Comparison of ENCODE assay signal across 8 cellular contexts in the genomic region with DNA sequence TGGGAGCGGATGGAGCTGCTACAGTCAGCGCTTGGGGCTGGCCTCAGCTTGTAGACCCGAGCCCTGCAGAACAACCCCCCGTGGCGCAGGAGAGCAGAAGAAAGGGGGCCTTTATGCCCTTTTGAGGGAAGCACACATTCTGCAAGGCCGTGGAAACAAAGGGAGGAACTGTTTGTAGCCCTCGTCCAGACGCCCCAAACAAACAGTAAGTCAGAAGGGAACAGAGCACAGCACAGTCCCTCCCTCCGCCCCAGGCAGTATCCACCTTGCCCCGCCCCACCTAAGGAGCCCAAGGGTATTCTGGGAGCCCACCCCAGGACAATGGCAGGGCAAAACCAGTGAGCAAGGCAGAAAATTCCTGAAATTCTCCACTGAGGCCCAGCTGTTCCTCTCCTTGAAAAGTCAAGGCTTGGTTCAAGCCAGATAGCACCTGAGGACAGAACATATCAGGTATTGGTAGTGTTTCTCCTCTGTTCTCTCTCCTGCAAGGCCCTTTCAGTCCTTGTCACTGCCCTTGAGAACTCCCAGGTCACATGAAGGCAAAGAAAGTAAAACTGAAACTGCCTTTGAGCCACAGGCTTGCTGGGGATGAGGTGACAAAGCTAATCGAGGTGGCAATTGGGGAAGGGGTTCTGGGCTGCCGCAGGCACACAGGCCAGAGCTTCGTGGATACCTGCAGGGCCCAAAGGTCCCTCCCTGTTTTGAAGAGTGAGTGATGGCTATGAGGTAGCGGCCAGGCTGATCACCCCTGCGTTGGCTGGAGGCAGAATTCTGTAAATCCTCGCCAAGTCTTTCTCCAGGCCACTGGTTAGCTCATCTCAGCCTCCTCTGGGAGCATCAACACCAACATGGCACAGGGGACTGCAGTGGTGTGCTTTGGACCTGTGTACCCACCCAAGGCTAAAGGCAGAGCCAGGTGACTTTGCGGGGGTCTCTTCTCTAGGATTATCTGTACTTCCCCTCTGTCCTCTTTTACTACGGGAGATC. TPM values are rescaled to one million over a fixed set of nuclear protein-coding genes. Genes with fewer than 3 reads are reported as not detected.
DNase-seq lines count a peak whose midpoint lies in the region; ATAC-seq and TF ChIP-seq lines count a peak whose summit lies in the region.

No MANE protein-coding gene starts in this region.

- peaks cover 0 to 2% (median 0%) of the 10 kb centered on the region in 8 donors for H3K9me3 Mint-ChIP-seq in CD4-positive, alpha-beta memory T cell

- H3K4me2 ChIP-seq in OCI-LY1 (ENCODE audit: low read length) = peak overlapping the region; percentile 88

- peaks cover 17 to 30% of the 10 kb centered on the region in 2 donors for H3K36me3 Mint-ChIP-seq in CD4-positive, alpha-beta memory T cell

- TF ChIP-seq CTCF in OCI-LY1 (IDR thresholded peaks at IDR 0.05; ENCODE audit: low read length) (no peak), esophagus muscularis mucosa (IDR thresholded peaks at IDR 0.05) (no peak)

- 5% methylated on average over 15 of the region's 18 CpGs for WGBS in esophagus muscularis mucosa

- H3K27me3 Mint-ChIP-seq in CD4-positive, alpha-beta memory T cell = no peaks in the 10 kb centered on the region

- H3K9me2 ChIP-seq in OCI-LY1 (ENCODE audit: low read depth, low read length) = no peaks in the 10 kb centered on the region

- TF ChIP-seq POLR2A in esophagus muscularis mucosa (IDR thresholded peaks at IDR 0.05; ENCODE audit: low read depth) = peak; percentile 68

- H3K36me3 ChIP-seq in CD4-positive, alpha-beta memory T cell (ENCODE audit: insufficient read depth, low read length) = peaks cover 4% of the 10 kb centered on the region
- peaks cover 27% of the 10 kb centered on the region for H3K36me3 ChIP-seq in OCI-LY1 (ENCODE audit: insufficient read depth, low read length)
- H3K36me3 ChIP-seq in esophagus muscularis mucosa = peaks cover 0 to 6% (median 1%) of the 10 kb centered on the region in 4 donors
- peaks cover 18% of the 10 kb centered on the region for H3K36me3 ChIP-seq in muscle layer of colon (ENCODE audit: insufficient read depth, low read length)

- no peaks in the 10 kb centered on the region for H3K9me3 ChIP-seq in CD4-positive, alpha-beta memory T cell (ENCODE audit: control insufficient read depth in 1 of 2, low read length in 2 of 2)
- H3K9me3 ChIP-seq in OCI-LY1 (ENCODE audit: low read length) = no peaks in the 10 kb centered on the region
- H3K9me3 ChIP-seq in esophagus muscularis mucosa = no peaks in the 10 kb centered on the region
- H3K9me3 ChIP-seq in muscle layer of colon (ENCODE audit: low read length) = no peaks in the 10 kb centered on the region

- peaks cover 54 to 84% (median 69%) of the 10 kb centered on the region in 4 donors for H3K4me1 Mint-ChIP-seq in CD4-positive, alpha-beta memory T cell

- H3F3A ChIP-seq in OCI-LY1 (ENCODE audit: insufficient read depth, low read length) = no peaks in the 10 kb centered on the region

- H2AFZ ChIP-seq in OCI-LY1 (ENCODE audit: low read length) = no peak overlapping the region

- peaks cover 72% of the 10 kb centered on the region for H3K4me1 ChIP-seq in CD4-positive, alpha-beta memory T cell (ENCODE audit: insufficient read depth, low read length)
- H3K4me1 ChIP-seq in OCI-LY1 (ENCODE audit: insufficient read depth, low read length, severe bottlenecking) = peaks cover 42% of the 10 kb centered on the region
- peaks cover 42 to 95% (median 86%) of the 10 kb centered on the region in 4 donors for H3K4me1 ChIP-seq in esophagus muscularis mucosa
- H3K4me1 ChIP-seq in muscle layer of colon (ENCODE audit: insufficient read depth, low read length) = peaks cover 57% of the 10 kb centered on the region

- CTCF ChIA-PET in CD4-positive, alpha-beta memory T cell (lab: Charles Lee; ENCODE audit: partially characterized antibody) = interaction anchor here (0.7 to 5.3 kb wide), 18 partner anchors 15 to 357 kb away, joined by 3 to 74 read pairs (median 4); a partner anchor contains a TSS

- no peak for TF ChIP-seq EP300 in esophagus muscularis mucosa (IDR thresholded peaks at IDR 0.05)

- intact Hi-C loops in CD4-positive, alpha-beta memory T cell (cut with micrococcal nuclease) = loop anchor here (1.0 kb wide), 2 partner anchors 36 to 54 kb away; a partner anchor contains a TSS
- intact Hi-C loops in esophagus muscularis mucosa (cut with DNase I) = no loop called here

- H3K9ac ChIP-seq in OCI-LY1 (ENCODE audit: low read length) (peak overlapping the region; percentile 90), muscle layer of colon (ENCODE audit: low read length) (peak overlapping the region; percentile 88)

- POLR2A ChIA-PET in CD4-positive, alpha-beta memory T cell (lab: Charles Lee; ENCODE audit: partially characterized antibody) = interaction anchor here (0.6 to 3.6 kb wide), 29 partner anchors 7 to 731 kb away, joined by 3 to 37 read pairs (median 3); a partner anchor contains a TSS

- DNase-seq in CD4-positive, alpha-beta memory T cell = peak; percentile 64 to 82 (median 74)
- peak; percentile 63 for DNase-seq in activated T-cell treated with anti-CD3 and anti-CD28 coated beads, Interleukin-2, amount 50 U/mL, for 1 hour
- no peak for DNase-seq in esophagus muscularis mucosa (ENCODE audit: extremely low spot score)
- peak; percentile 35 to 45 for DNase-seq in stimulated activated CD8-positive, alpha-beta memory T cell treated with anti-CD3 and anti-CD28 coated beads, Interleukin-7, amount 100 ng/mL, for 1 hour (ENCODE audit: low read depth in 2 of 2)

- H4K20me1 ChIP-seq in OCI-LY1 (ENCODE audit: insufficient read depth, low read length) = no peaks in the 10 kb centered on the region

- peak; percentile 68 for ATAC-seq in GM19372 (IDR thresholded peaks at IDR 0.05; ENCODE audit: low read depth, unreplicated experiment)
- ATAC-seq in HG03469 (IDR thresholded peaks at IDR 0.05; ENCODE audit: unreplicated experiment) = peak; percentile 67

- peaks cover 20% of the 10 kb centered on the region for H3K79me2 ChIP-seq in OCI-LY1 (ENCODE audit: insufficient read depth, low read length)

- H3K27me3 ChIP-seq in CD4-positive, alpha-beta memory T cell (ENCODE audit: insufficient read depth, low read length) = no peaks in the 10 kb centered on the region
- H3K27me3 ChIP-seq in OCI-LY1 (ENCODE audit: insufficient read depth, low read length) (no peaks in the 10 kb centered on the region), esophagus muscularis mucosa (no peaks in the 10 kb centered on the region), muscle layer of colon (ENCODE audit: control insufficient read depth in 1 of 2, insufficient read depth in 2 of 2, low read length in 2 of 2) (no peaks in the 10 kb centered on the region)

- peak overlapping the region; percentile 94 for H3K27ac ChIP-seq in CD4-positive, alpha-beta memory T cell (ENCODE audit: low read depth, low read length)
- peak overlapping the region; percentile 88 for H3K27ac ChIP-seq in OCI-LY1 (ENCODE audit: low read depth, low read length, poor library complexity, severe bottlenecking)
- peak overlapping the region; percentile 91 to 98 (median 94) for H3K27ac ChIP-seq in esophagus muscularis mucosa (replicated peaks in 1 of 4)
- peak overlapping the region; percentile 96 for H3K27ac ChIP-seq in muscle layer of colon (ENCODE audit: low read depth, low read length)

- H3K4me3 Mint-ChIP-seq in CD4-positive, alpha-beta memory T cell = peak overlapping the region; percentile 88 to 99 (median 94)

- H3K27ac Mint-ChIP-seq in CD4-positive, alpha-beta memory T cell = peak overlapping the region; percentile 94 to 99 (median 97)

- peak overlapping the region; percentile 85 to 95 for H3K4me3 ChIP-seq in CD4-positive, alpha-beta memory T cell (ENCODE audit: low read length in 2 of 2)
- peak overlapping the region; percentile 77 for H3K4me3 ChIP-seq in OCI-LY1 (ENCODE audit: low read depth, low read length, poor library complexity, severe bottlenecking)
- peak overlapping the region; percentile 64 to 77 (median 68) for H3K4me3 ChIP-seq in esophagus muscularis mucosa
- H3K4me3 ChIP-seq in muscle layer of colon (ENCODE audit: low read depth in 1 of 2, low read length in 2 of 2) = peak overlapping the region; percentile 62 to 86

RNA-seq across cellular contexts. Expression of a gene that starts 0.5 kb away (rescaled TPM):
- 100 to 1,000 TPM; 132 to 141 TPM for total RNA-seq in CD4-positive, alpha-beta memory T cell
- 10 to 100 TPM; 40.9 to 45.5 TPM for polyA plus RNA-seq in CD4-positive, alpha-beta memory T cell
- total RNA-seq in esophagus muscularis mucosa = 10 to 100 TPM; 47.2 to 88.2 (median 66.5) TPM

RNA-seq across cellular contexts. Expression of a gene that starts 53.9 kb away (rescaled TPM):
- total RNA-seq in CD4-positive, alpha-beta memory T cell = 10 to 100 TPM; 42.9 to 44.7 TPM
- polyA plus RNA-seq in CD4-positive, alpha-beta memory T cell = 10 to 100 TPM; 28.8 to 29.7 TPM
- total RNA-seq in esophagus muscularis mucosa = 10 to 100 TPM; 30.8 to 40.6 (median 35.0) TPM
